Comparison of ENCODE assay signal across 1 cellular context in genomic region chr1:172533511-172534116, GRCh38.
TF ChIP-seq lines count a peak whose summit lies in the region.

No MANE protein-coding gene starts in this region.

TF ChIP-seq in K562, 482 proteins besides CTCF, POLR2A, EP300 and RAD21 (continued from another document and continues in another):
- TF ChIP-seq NCOA4 (IDR thresholded peaks at IDR 0.05; ENCODE audit: partially characterized antibody) (no peak), EZH2 (IDR thresholded peaks at IDR 0.05; ENCODE audit: borderline replicate concordance, low read depth, low read length) (no peak), CHD1 (IDR thresholded peaks at IDR 0.05; ENCODE audit: low read length) (no peak), HCFC1 (IDR thresholded peaks at IDR 0.05; ENCODE audit: low read depth, low read length) (no peak), NR2C1 (IDR thresholded peaks at IDR 0.05) (no peak), NR2C1 (tag; IDR thresholded peaks at IDR 0.05) (no peak), ELK3 (CRISPR knock-in tag; IDR thresholded peaks at IDR 0.05) (no peak), BCL6 (CRISPR knock-in tag; IDR thresholded peaks at IDR 0.05) (no peak), ETS1 (conservative IDR thresholded peaks at IDR 0.05; ENCODE audit: control insufficient read depth, low read depth, low read length) (no peak; the same call in 1 of the 2 replicates), MAFG (tag; conservative IDR thresholded peaks at IDR 0.05) (no peak), POU5F1 (IDR thresholded peaks at IDR 0.05; ENCODE audit: borderline replicate concordance, low read depth, low read length, partially characterized antibody) (no peak), FOS (IDR thresholded peaks at IDR 0.05; ENCODE audit: extremely low read depth, insufficient read length) (no peak), PTBP1 (IDR thresholded peaks at IDR 0.05; ENCODE audit: low read depth, low read length) (no peak), ZBTB12 (CRISPR knock-in tag; IDR thresholded peaks at IDR 0.05) (no peak), PHF20 (IDR thresholded peaks at IDR 0.05; ENCODE audit: partially characterized antibody) (no peak), MYBL2 (IDR thresholded peaks at IDR 0.05; ENCODE audit: low read depth) (no peak), MYBL2 (CRISPR knock-in tag; IDR thresholded peaks at IDR 0.05; ENCODE audit: borderline replicate concordance) (no peak), ZNF766 (CRISPR knock-in tag; conservative IDR thresholded peaks at IDR 0.05) (no peak), FOXA1 (IDR thresholded peaks at IDR 0.05; ENCODE audit: borderline replicate concordance) (no peak), ZNF175 (CRISPR knock-in tag; IDR thresholded peaks at IDR 0.05; ENCODE audit: low read depth) (no peak), SUPT5H (IDR thresholded peaks at IDR 0.05) (no peak), TAF1 (IDR thresholded peaks at IDR 0.05; ENCODE audit: control insufficient read depth, extremely low read depth, insufficient read depth, low read length, severe bottlenecking) (no peak), CSDE1 (IDR thresholded peaks at IDR 0.05) (no peak), KLF16 (IDR thresholded peaks at IDR 0.05) (no peak), NR1H2 (CRISPR knock-in tag; IDR thresholded peaks at IDR 0.05) (no peak), PHF21A (IDR thresholded peaks at IDR 0.05; ENCODE audit: borderline replicate concordance, low read depth) (0 out of 2 replicates have a peak, but pooled peaks have one; percentile 45), KLF6 (CRISPR knock-in tag; IDR thresholded peaks at IDR 0.05; ENCODE audit: borderline replicate concordance) (no peak), FOXM1 (IDR thresholded peaks at IDR 0.05; ENCODE audit: low read depth) (no peak), FOXM1 (CRISPR knock-in tag; IDR thresholded peaks at IDR 0.05; ENCODE audit: low read depth) (no peak), CCNT2 (IDR thresholded peaks at IDR 0.05; ENCODE audit: borderline replicate concordance, extremely low read depth, insufficient read length, low read depth, low read length) (no peak), FIP1L1 (IDR thresholded peaks at IDR 0.05; ENCODE audit: low read depth, low read length, poor library complexity, severe bottlenecking) (no peak), ZNF124 (CRISPR knock-in tag; IDR thresholded peaks at IDR 0.05) (no peak), PHB2 (IDR thresholded peaks at IDR 0.05; ENCODE audit: low read depth) (no peak), KAT7 (CRISPR knock-in tag; IDR thresholded peaks at IDR 0.05; ENCODE audit: borderline replicate concordance) (peak; percentile 98), HDAC8 (tag; IDR thresholded peaks at IDR 0.05) (no peak; the same call in 1 of the 2 replicates), MLX (CRISPR knock-in tag; conservative IDR thresholded peaks at IDR 0.05) (no peak), ZBTB26 (CRISPR knock-in tag; IDR thresholded peaks at IDR 0.05) (peak; percentile 60; the same call in 1 of the 2 replicates), CEBPG (CRISPR knock-in tag; IDR thresholded peaks at IDR 0.05) (no peak), CEBPG (tag; conservative IDR thresholded peaks at IDR 0.05 in 1 of 2, IDR thresholded peaks at IDR 0.05 in 1 of 2) (no peak), TRIM28 (IDR thresholded peaks at IDR 0.05) (0 out of 2 replicates have a peak, but pooled peaks have one; percentile 28), C11orf30 (IDR thresholded peaks at IDR 0.05; ENCODE audit: low read depth) (no peak)
- TF ChIP-seq, protein P1, sequence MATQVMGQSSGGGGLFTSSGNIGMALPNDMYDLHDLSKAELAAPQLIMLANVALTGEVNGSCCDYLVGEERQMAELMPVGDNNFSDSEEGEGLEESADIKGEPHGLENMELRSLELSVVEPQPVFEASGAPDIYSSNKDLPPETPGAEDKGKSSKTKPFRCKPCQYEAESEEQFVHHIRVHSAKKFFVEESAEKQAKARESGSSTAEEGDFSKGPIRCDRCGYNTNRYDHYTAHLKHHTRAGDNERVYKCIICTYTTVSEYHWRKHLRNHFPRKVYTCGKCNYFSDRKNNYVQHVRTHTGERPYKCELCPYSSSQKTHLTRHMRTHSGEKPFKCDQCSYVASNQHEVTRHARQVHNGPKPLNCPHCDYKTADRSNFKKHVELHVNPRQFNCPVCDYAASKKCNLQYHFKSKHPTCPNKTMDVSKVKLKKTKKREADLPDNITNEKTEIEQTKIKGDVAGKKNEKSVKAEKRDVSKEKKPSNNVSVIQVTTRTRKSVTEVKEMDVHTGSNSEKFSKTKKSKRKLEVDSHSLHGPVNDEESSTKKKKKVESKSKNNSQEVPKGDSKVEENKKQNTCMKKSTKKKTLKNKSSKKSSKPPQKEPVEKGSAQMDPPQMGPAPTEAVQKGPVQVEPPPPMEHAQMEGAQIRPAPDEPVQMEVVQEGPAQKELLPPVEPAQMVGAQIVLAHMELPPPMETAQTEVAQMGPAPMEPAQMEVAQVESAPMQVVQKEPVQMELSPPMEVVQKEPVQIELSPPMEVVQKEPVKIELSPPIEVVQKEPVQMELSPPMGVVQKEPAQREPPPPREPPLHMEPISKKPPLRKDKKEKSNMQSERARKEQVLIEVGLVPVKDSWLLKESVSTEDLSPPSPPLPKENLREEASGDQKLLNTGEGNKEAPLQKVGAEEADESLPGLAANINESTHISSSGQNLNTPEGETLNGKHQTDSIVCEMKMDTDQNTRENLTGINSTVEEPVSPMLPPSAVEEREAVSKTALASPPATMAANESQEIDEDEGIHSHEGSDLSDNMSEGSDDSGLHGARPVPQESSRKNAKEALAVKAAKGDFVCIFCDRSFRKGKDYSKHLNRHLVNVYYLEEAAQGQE (CRISPR knock-in tag; IDR thresholded peaks at IDR 0.05; ENCODE audit: low read depth) = no peak
- TF ChIP-seq, protein P2, sequence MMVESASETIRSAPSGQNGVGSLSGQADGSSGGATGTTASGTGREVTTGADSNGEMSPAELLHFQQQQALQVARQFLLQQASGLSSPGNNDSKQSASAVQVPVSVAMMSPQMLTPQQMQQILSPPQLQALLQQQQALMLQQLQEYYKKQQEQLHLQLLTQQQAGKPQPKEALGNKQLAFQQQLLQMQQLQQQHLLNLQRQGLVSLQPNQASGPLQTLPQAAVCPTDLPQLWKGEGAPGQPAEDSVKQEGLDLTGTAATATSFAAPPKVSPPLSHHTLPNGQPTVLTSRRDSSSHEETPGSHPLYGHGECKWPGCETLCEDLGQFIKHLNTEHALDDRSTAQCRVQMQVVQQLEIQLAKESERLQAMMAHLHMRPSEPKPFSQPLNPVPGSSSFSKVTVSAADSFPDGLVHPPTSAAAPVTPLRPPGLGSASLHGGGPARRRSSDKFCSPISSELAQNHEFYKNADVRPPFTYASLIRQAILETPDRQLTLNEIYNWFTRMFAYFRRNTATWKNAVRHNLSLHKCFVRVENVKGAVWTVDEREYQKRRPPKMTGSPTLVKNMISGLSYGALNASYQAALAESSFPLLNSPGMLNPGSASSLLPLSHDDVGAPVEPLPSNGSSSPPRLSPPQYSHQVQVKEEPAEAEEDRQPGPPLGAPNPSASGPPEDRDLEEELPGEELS (CRISPR knock-in tag; IDR thresholded peaks at IDR 0.05; ENCODE audit: borderline replicate concordance) = no peak
- TF ChIP-seq, protein P3, sequence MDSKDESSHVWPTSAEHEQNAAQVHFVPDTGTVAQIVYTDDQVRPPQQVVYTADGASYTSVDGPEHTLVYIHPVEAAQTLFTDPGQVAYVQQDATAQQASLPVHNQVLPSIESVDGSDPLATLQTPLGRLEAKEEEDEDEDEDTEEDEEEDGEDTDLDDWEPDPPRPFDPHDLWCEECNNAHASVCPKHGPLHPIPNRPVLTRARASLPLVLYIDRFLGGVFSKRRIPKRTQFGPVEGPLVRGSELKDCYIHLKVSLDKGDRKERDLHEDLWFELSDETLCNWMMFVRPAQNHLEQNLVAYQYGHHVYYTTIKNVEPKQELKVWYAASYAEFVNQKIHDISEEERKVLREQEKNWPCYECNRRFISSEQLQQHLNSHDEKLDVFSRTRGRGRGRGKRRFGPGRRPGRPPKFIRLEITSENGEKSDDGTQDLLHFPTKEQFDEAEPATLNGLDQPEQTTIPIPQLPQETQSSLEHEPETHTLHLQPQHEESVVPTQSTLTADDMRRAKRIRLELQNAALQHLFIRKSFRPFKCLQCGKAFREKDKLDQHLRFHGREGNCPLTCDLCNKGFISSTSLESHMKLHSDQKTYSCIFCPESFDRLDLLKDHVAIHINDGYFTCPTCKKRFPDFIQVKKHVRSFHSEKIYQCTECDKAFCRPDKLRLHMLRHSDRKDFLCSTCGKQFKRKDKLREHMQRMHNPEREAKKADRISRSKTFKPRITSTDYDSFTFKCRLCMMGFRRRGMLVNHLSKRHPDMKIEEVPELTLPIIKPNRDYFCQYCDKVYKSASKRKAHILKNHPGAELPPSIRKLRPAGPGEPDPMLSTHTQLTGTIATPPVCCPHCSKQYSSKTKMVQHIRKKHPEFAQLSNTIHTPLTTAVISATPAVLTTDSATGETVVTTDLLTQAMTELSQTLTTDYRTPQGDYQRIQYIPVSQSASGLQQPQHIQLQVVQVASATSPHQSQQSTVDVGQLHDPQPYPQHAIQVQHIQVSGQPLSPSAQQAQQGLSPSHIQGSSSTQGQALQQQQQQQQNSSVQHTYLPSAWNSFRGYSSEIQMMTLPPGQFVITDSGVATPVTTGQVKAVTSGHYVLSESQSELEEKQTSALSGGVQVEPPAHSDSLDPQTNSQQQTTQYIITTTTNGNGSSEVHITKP (IDR thresholded peaks at IDR 0.05; ENCODE audit: partially characterized antibody) = no peak
- TF ChIP-seq, protein P4, sequence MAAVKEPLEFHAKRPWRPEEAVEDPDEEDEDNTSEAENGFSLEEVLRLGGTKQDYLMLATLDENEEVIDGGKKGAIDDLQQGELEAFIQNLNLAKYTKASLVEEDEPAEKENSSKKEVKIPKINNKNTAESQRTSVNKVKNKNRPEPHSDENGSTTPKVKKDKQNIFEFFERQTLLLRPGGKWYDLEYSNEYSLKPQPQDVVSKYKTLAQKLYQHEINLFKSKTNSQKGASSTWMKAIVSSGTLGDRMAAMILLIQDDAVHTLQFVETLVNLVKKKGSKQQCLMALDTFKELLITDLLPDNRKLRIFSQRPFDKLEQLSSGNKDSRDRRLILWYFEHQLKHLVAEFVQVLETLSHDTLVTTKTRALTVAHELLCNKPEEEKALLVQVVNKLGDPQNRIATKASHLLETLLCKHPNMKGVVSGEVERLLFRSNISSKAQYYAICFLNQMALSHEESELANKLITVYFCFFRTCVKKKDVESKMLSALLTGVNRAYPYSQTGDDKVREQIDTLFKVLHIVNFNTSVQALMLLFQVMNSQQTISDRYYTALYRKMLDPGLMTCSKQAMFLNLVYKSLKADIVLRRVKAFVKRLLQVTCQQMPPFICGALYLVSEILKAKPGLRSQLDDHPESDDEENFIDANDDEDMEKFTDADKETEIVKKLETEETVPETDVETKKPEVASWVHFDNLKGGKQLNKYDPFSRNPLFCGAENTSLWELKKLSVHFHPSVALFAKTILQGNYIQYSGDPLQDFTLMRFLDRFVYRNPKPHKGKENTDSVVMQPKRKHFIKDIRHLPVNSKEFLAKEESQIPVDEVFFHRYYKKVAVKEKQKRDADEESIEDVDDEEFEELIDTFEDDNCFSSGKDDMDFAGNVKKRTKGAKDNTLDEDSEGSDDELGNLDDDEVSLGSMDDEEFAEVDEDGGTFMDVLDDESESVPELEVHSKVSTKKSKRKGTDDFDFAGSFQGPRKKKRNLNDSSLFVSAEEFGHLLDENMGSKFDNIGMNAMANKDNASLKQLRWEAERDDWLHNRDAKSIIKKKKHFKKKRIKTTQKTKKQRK (IDR thresholded peaks at IDR 0.05; ENCODE audit: borderline replicate concordance, low read depth, low read length) = no peak
